Comparison of ENCODE assay signal across 18 cellular contexts in genomic region chr7:66246549-66247171, GRCh38.
"Had no signal": no experiment of that assay in that cellular context is flagged by ENCODE, and none has a peak within 500 bp of the region (broad histone marks: within the 10 kb centered on the region; RNA-seq: fewer than 3 reads in every experiment).

No MANE protein-coding gene starts in this region.

- H3K4me1 Mint-ChIP-seq: activated CD4-positive, alpha-beta T cell treated with anti-CD3 and anti-CD28 coated beads, Interleukin-2, amount 10 ng/mL, durations not matched to agents 24 days and 14 days; activated naive CD8-positive, alpha-beta T cell treated with anti-CD3 and anti-CD28 coated beads for 36 hours; stimulated activated effector memory CD8-positive, alpha-beta T cell treated with anti-CD3 and anti-CD28 coated beads, Interleukin-12 subunit alpha, Interleukin-12 subunit beta, amount 100 ng/mL, for 72 hours had no signal

- H3K4me3 ChIP-seq: breast epithelium, thoracic aorta, vagina had no signal

- H3K36me3 Mint-ChIP-seq: activated naive CD8-positive, alpha-beta T cell treated with anti-CD3 and anti-CD28 coated beads for 36 hours; natural killer cell treated with Interleukin-12 subunit alpha and Interleukin-12 subunit beta and Interleukin-15 and Interleukin-18, amount 100 ng/mL, for 72 hours; stimulated activated effector memory CD8-positive, alpha-beta T cell treated with anti-CD3 and anti-CD28 coated beads, Interleukin-12 subunit alpha, Interleukin-12 subunit beta, amount 100 ng/mL, for 72 hours had no signal

- H3K4me1 ChIP-seq: breast epithelium had no signal

- H3K4me3 Mint-ChIP-seq: activated B cell treated with CpG ODN at 0.5 μM for 24 hours; activated CD4-positive, alpha-beta T cell treated with anti-CD3 and anti-CD28 coated beads, Interleukin-2, amount 10 ng/mL, durations not matched to agents 24 days and 14 days; activated CD8-positive, alpha-beta T cell treated with anti-CD3 and anti-CD28 coated beads, Interleukin-2, amount 10 ng/mL, durations not matched to agents 7 days and 5 days; activated naive CD8-positive, alpha-beta T cell treated with anti-CD3 and anti-CD28 coated beads for 36 hours; activated T-cell treated with anti-CD3 and anti-CD28 coated beads, Interleukin-2, amount 50 U/mL, for 72 hours; natural killer cell treated with Interleukin-12 subunit alpha and Interleukin-12 subunit beta and Interleukin-15 and Interleukin-18, amount 100 ng/mL, for 72 hours; stimulated activated effector memory CD8-positive, alpha-beta T cell treated with anti-CD3 and anti-CD28 coated beads, Interleukin-12 subunit alpha, Interleukin-12 subunit beta, amount 100 ng/mL, for 72 hours; T-helper 17 cell had no signal

- H3K27ac Mint-ChIP-seq: activated B cell treated with CpG ODN at 0.5 μM for 24 hours; activated CD4-positive, alpha-beta T cell treated with anti-CD3 and anti-CD28 coated beads, Interleukin-2, amount 10 ng/mL, durations not matched to agents 24 days and 14 days; activated CD8-positive, alpha-beta T cell treated with anti-CD3 and anti-CD28 coated beads, Interleukin-2, amount 10 ng/mL, durations not matched to agents 7 days and 5 days; activated naive CD8-positive, alpha-beta T cell treated with anti-CD3 and anti-CD28 coated beads for 36 hours; activated T-cell treated with anti-CD3 and anti-CD28 coated beads, Interleukin-2, amount 50 U/mL, for 72 hours; natural killer cell treated with Interleukin-12 subunit alpha and Interleukin-12 subunit beta and Interleukin-15 and Interleukin-18, amount 100 ng/mL, for 72 hours; stimulated activated effector memory CD8-positive, alpha-beta T cell treated with anti-CD3 and anti-CD28 coated beads, Interleukin-12 subunit alpha, Interleukin-12 subunit beta, amount 100 ng/mL, for 72 hours; T-helper 17 cell had no signal

- H3K9me3 Mint-ChIP-seq: activated B cell treated with CpG ODN at 0.5 μM for 24 hours; activated CD4-positive, alpha-beta T cell treated with anti-CD3 and anti-CD28 coated beads, Interleukin-2, amount 10 ng/mL, durations not matched to agents 24 days and 14 days; activated naive CD8-positive, alpha-beta T cell treated with anti-CD3 and anti-CD28 coated beads for 36 hours; activated T-cell treated with anti-CD3 and anti-CD28 coated beads, Interleukin-2, amount 50 U/mL, for 72 hours; natural killer cell treated with Interleukin-12 subunit alpha and Interleukin-12 subunit beta and Interleukin-15 and Interleukin-18, amount 100 ng/mL, for 72 hours; stimulated activated effector memory CD8-positive, alpha-beta T cell treated with anti-CD3 and anti-CD28 coated beads, Interleukin-12 subunit alpha, Interleukin-12 subunit beta, amount 100 ng/mL, for 72 hours had no signal

- ATAC-seq: activated CD8-positive, alpha-beta T cell treated with anti-CD3 and anti-CD28 coated beads, Interleukin-2, amount 10 ng/mL, durations not matched to agents 7 days and 5 days; activated T-cell treated with anti-CD3 and anti-CD28 coated beads, Interleukin-2, amount 50 U/mL, for 72 hours; natural killer cell treated with Interleukin-12 subunit alpha and Interleukin-12 subunit beta and Interleukin-15 and Interleukin-18, amount 100 ng/mL, for 72 hours; stimulated activated effector memory CD8-positive, alpha-beta T cell treated with anti-CD3 and anti-CD28 coated beads, Interleukin-12 subunit alpha, Interleukin-12 subunit beta, amount 100 ng/mL, for 72 hours; T-helper 17 cell had no signal

- H3K27ac ChIP-seq: breast epithelium, thoracic aorta, vagina had no signal

- H3K27me3 Mint-ChIP-seq: activated B cell treated with CpG ODN at 0.5 μM for 24 hours; activated CD4-positive, alpha-beta T cell treated with anti-CD3 and anti-CD28 coated beads, Interleukin-2, amount 10 ng/mL, durations not matched to agents 24 days and 14 days; activated naive CD8-positive, alpha-beta T cell treated with anti-CD3 and anti-CD28 coated beads for 36 hours; natural killer cell treated with Interleukin-12 subunit alpha and Interleukin-12 subunit beta and Interleukin-15 and Interleukin-18, amount 100 ng/mL, for 72 hours had no signal

- DNase-seq: activated B cell treated with CpG ODN at 0.5 μM for 24 hours; activated CD4-positive, alpha-beta T cell treated with anti-CD3 and anti-CD28 coated beads, Interleukin-2, amount 10 ng/mL, durations not matched to agents 24 days and 14 days; activated CD8-positive, alpha-beta memory T cell treated with anti-CD3 and anti-CD28 coated beads, Interleukin-2, amount 50 U/mL, for 4 hours; activated CD8-positive, alpha-beta T cell treated with anti-CD3 and anti-CD28 coated beads, Interleukin-2, amount 10 ng/mL, durations not matched to agents 7 days and 5 days; activated gamma-delta T cell treated with Interleukin-2 at 50 U/mL for 16 hours; activated naive CD8-positive, alpha-beta T cell treated with anti-CD3 and anti-CD28 coated beads for 36 hours; activated T-cell treated with anti-CD3 and anti-CD28 coated beads, Interleukin-2, amount 50 U/mL, for 72 hours; cerebellar nuclear complex; dermis blood vessel endothelial cell; hippocampal formation; stimulated activated CD4-positive, alpha-beta T cell treated with anti-CD3 and anti-CD28 coated beads, Interleukin-12 subunit alpha, Interleukin-12 subunit beta, amount 100 ng/mL, for 4 hours; stimulated activated CD4-positive, alpha-beta T cell treated with anti-CD3 and anti-CD28 coated beads, Interleukin-2, amount 100 ng/mL, for 24 hours; T-helper 17 cell had no signal

- H3K27me3 ChIP-seq: breast epithelium, vagina had no signal

- H3K36me3 ChIP-seq: breast epithelium, thoracic aorta, vagina had no signal

- H3K9me3 ChIP-seq: breast epithelium, thoracic aorta, vagina had no signal
